In the genomic region with DNA sequence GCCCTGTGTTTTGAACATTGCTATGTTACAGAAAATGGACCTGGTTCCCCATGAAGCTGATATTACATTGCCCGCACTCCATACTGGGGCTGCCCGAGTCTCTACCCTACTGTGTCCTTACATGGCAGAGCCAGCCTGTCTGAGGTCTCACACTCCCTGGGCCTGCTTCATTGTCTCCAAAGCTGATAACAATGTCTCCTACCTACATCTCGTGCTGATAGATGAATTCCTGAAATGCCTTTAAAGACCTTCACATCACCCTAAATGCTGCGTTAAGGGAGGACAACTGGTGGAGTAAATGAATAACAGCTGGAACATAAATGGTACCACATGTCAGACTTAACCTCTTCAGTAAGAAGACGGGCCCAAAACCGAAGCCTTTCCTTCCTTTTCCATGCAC, we compare ENCODE assay signal across 27 cellular contexts.
DNase-seq lines count a peak whose midpoint lies in the region; ATAC-seq and TF ChIP-seq lines count a peak whose summit lies in the region.
"Had no signal": no experiment of that assay in that cellular context is flagged by ENCODE, and none has a peak within 500 bp of the region (broad histone marks: within the 10 kb centered on the region; RNA-seq: fewer than 3 reads in every experiment).

No MANE protein-coding gene starts in this region.

- CTCF ChIA-PET in IMR-90 (lab: Yijun Ruan, JAX): no interaction called here

- no peak overlapping the region for H2BK15ac ChIP-seq in IMR-90 (ENCODE audit: low read depth, low read length)

- no peak overlapping the region; a peak in 1 of 4 replicates for H4K8ac ChIP-seq in IMR-90 (ENCODE audit: low read depth in 2 of 2, low read length in 2 of 2)

- H3K9me3 ChIP-seq in IMR-90 (ENCODE audit: control insufficient read depth, insufficient read depth, low read length): no peaks in the 10 kb centered on the region
- H3K9me3 ChIP-seq in neural progenitor cell (ENCODE audit: low read depth): no peaks in the 10 kb centered on the region
- no peaks in the 10 kb centered on the region for H3K9me3 ChIP-seq in esophagus muscularis mucosa
- H3K9me3 ChIP-seq: heart left ventricle had no signal

- peaks cover 17% of the 10 kb centered on the region for H3K9me3 Mint-ChIP-seq in neural progenitor cell
- H3K9me3 Mint-ChIP-seq: activated naive CD4-positive, alpha-beta T cell treated with anti-CD3 and anti-CD28 coated beads for 36 hours; activated T-cell treated with anti-CD3 and anti-CD28 coated beads, Interleukin-2, amount 50 U/mL, for 72 hours; effector memory CD8-positive, alpha-beta T cell had no signal

- peak overlapping the region; percentile 76 for H2AK5ac ChIP-seq in IMR-90 (ENCODE audit: low read depth, low read length)

- peak overlapping the region; percentile 47 for H3K4ac ChIP-seq in IMR-90 (ENCODE audit: low read depth, low read length)

- peak overlapping the region; percentile 24; the same call in 1 of the 2 replicates for H4K91ac ChIP-seq in IMR-90 (ENCODE audit: insufficient read depth, low read depth, low read length)

- no peaks in the 10 kb centered on the region for H3K79me1 ChIP-seq in IMR-90 (ENCODE audit: low read depth in 1 of 2, low read length in 2 of 2)

- H4K20me1 ChIP-seq in IMR-90 (ENCODE audit: insufficient read depth, low read length) (no peaks in the 10 kb centered on the region), neural progenitor cell (ENCODE audit: low read depth) (no peaks in the 10 kb centered on the region)

- no peak overlapping the region for H3K9ac ChIP-seq in IMR-90 (ENCODE audit: low read depth, low read length)
- H3K9ac ChIP-seq in neural progenitor cell: no peak overlapping the region

- ATAC-seq in IMR-90 (ENCODE audit: low read depth): no peak
- ATAC-seq: activated CD8-positive, alpha-beta memory T cell treated with anti-CD3 and anti-CD28 coated beads, Interleukin-2, amount 10 ng/mL, durations not matched to agents 7 days and 5 days; activated T-cell treated with anti-CD3 and anti-CD28 coated beads, Interleukin-2, amount 50 U/mL, for 72 hours; effector memory CD8-positive, alpha-beta T cell; esophagus mucosa; heart left ventricle; left cardiac atrium had no signal

- peak overlapping the region; percentile 41; the same call in 1 of the 2 replicates for H2BK120ac ChIP-seq in IMR-90 (ENCODE audit: low read depth, low read length)

- TF ChIP-seq POLR2A in IMR-90 (IDR thresholded peaks at IDR 0.05; ENCODE audit: low read depth, low read length) (no peak), esophagus muscularis mucosa (IDR thresholded peaks at IDR 0.05; ENCODE audit: low read depth) (no peak)

- no peak for TF ChIP-seq RAD21 in IMR-90 (IDR thresholded peaks at IDR 0.05; ENCODE audit: low read length)

- H3K9me1 ChIP-seq in IMR-90 (ENCODE audit: insufficient read depth, low read length): peaks cover 7% of the 10 kb centered on the region; the same call in 1 of the 2 replicates

- H3K4me2 ChIP-seq in IMR-90 (ENCODE audit: low read depth, low read length) (no peak overlapping the region), neural progenitor cell (no peak overlapping the region)

- H3F3A ChIP-seq in neural progenitor cell (ENCODE audit: low read depth): peaks cover 26% of the 10 kb centered on the region

- H3K4me1 ChIP-seq in IMR-90 (ENCODE audit: control insufficient read depth, insufficient read depth, low read length): peaks cover 6% of the 10 kb centered on the region
- H3K4me1 ChIP-seq in neural progenitor cell: peaks cover 55% of the 10 kb centered on the region
- peaks cover 0 to 7% (median 1%) of the 10 kb centered on the region in 4 donors for H3K4me1 ChIP-seq in esophagus muscularis mucosa

- no peak overlapping the region for H3K4me3 ChIP-seq in AG10803 (ENCODE audit: low read length)
- H3K4me3 ChIP-seq in IMR-90 (ENCODE audit: insufficient read depth, low read depth, low read length): no peak overlapping the region
- H3K4me3 ChIP-seq in neural progenitor cell: no peak overlapping the region
- no peak overlapping the region for H3K4me3 ChIP-seq in esophagus muscularis mucosa
- H3K4me3 ChIP-seq: heart left ventricle, skin epidermis had no signal

- no peaks in the 10 kb centered on the region for H3K27me3 Mint-ChIP-seq in neural progenitor cell (ENCODE audit: insufficient read depth, low read depth)
- H3K27me3 Mint-ChIP-seq: activated CD8-positive, alpha-beta memory T cell treated with anti-CD3 and anti-CD28 coated beads, Interleukin-2, amount 10 ng/mL, durations not matched to agents 7 days and 5 days had no signal

- H2BK20ac ChIP-seq in IMR-90 (ENCODE audit: low read depth, low read length): peak overlapping the region; percentile 33; the same call in 1 of the 2 replicates

- intact Hi-C loops in IMR-90 (cut with micrococcal nuclease) (loop anchor here (5.0 kb wide), 1 partner anchor 44 kb away; no protein-coding TSS in a partner anchor), esophagus muscularis mucosa (cut with DNase I) (no loop called here)

- TF ChIP-seq CTCF in AG10803 (conservative IDR thresholded peaks at IDR 0.05; ENCODE audit: low read length) (no peak), IMR-90 (conservative IDR thresholded peaks at IDR 0.05; ENCODE audit: low read depth, low read length) (no peak), neural progenitor cell (IDR thresholded peaks at IDR 0.05) (no peak), esophagus muscularis mucosa (IDR thresholded peaks at IDR 0.05) (no peak)

- no peaks in the 10 kb centered on the region for H3K79me2 ChIP-seq in neural progenitor cell (ENCODE audit: low read depth)

- no peak for TF ChIP-seq EP300 in esophagus muscularis mucosa (IDR thresholded peaks at IDR 0.05)

- no peak overlapping the region for H3K18ac ChIP-seq in IMR-90 (ENCODE audit: low read depth, low read length)

- peak overlapping the region; percentile 60; the same call in 1 of the 2 replicates for H3K23ac ChIP-seq in IMR-90 (ENCODE audit: low read depth, low read length)

- H2AFZ ChIP-seq in IMR-90 (replicated peaks; ENCODE audit: low read length, poor library complexity): no peak overlapping the region
- no peak overlapping the region for H2AFZ ChIP-seq in neural progenitor cell (replicated peaks)

- H3K14ac ChIP-seq in IMR-90 (replicated peaks; ENCODE audit: low read depth, low read length): no peak overlapping the region

- in situ Hi-C loops in IMR-90 (cut with MboI; ENCODE audit: low sequenced_read_pairs): no loop called here

- POLR2A ChIA-PET in IMR-90 (lab: Charles Lee; ENCODE audit: unreplicated experiment): no interaction called here

- H3K36me3 Mint-ChIP-seq in neural progenitor cell: peaks cover 35% of the 10 kb centered on the region
- H3K36me3 Mint-ChIP-seq: activated CD8-positive, alpha-beta memory T cell treated with anti-CD3 and anti-CD28 coated beads, Interleukin-2, amount 10 ng/mL, durations not matched to agents 7 days and 5 days had no signal

- dilution Hi-C loops in IMR-90 (cut with HindIII; ENCODE audit: low sequenced_read_pairs, unreplicated experiment): no loop called here

- H3K56ac ChIP-seq in IMR-90 (ENCODE audit: extremely low read depth, insufficient read depth, low read length): no peak overlapping the region

- BruUV-seq in IMR-90 (replicated peaks; lab: Mats Ljungman, UMichigan): no TSS peak

- 100% methylated on average over 2 of the region's 6 CpGs; no CpG with 5 or more reads in 1 of the 2 experiments for WGBS in IMR-90 (ENCODE audit: extremely low coverage in 2 of 2, insufficient read length in 1 of 2), 2 experiments
- 85% methylated on average over 6 of the region's 6 CpGs for WGBS in esophagus muscularis mucosa

- H3K36me3 ChIP-seq in IMR-90 (ENCODE audit: control insufficient read depth, insufficient read depth, low read length): no peaks in the 10 kb centered on the region
- no peaks in the 10 kb centered on the region for H3K36me3 ChIP-seq in neural progenitor cell
- H3K36me3 ChIP-seq in esophagus muscularis mucosa: no peaks in the 10 kb centered on the region
- H3K36me3 ChIP-seq: heart left ventricle had no signal

- no peak overlapping the region for H2BK5ac ChIP-seq in IMR-90 (ENCODE audit: low read depth, low read length, poor library complexity, severe bottlenecking)

- H3K4me1 Mint-ChIP-seq in neural progenitor cell: peaks cover 59% of the 10 kb centered on the region
- H3K4me1 Mint-ChIP-seq: activated CD8-positive, alpha-beta memory T cell treated with anti-CD3 and anti-CD28 coated beads, Interleukin-2, amount 10 ng/mL, durations not matched to agents 7 days and 5 days had no signal

- no peak overlapping the region for H3K27ac ChIP-seq in IMR-90 (ENCODE audit: insufficient read depth, low read length)
- no peak overlapping the region for H3K27ac ChIP-seq in neural progenitor cell
- no peak overlapping the region for H3K27ac ChIP-seq in esophagus muscularis mucosa (replicated peaks in 1 of 4)
- H3K27ac ChIP-seq: heart left ventricle, skin epidermis had no signal

- DNase-seq in AG10803 (ENCODE audit: low read depth) (peak; percentile 86), IMR-90 (peak; percentile 23), fibroblast of peridontal ligament (ENCODE audit: extremely low read depth) (peak; percentile 86), neural progenitor cell (ENCODE audit: low spot score) (no peak), esophagus muscularis mucosa (ENCODE audit: extremely low spot score) (no peak), MV-4-11 (lab: John Stamatoyannopoulos, UW) (no peak), globus pallidus (ENCODE audit: low spot score) (no peak), GM19238 (ENCODE audit: insufficient read length, low spot score) (no peak)
- DNase-seq: ACHN; activated CD4-positive, alpha-beta T cell treated with anti-CD3 and anti-CD28 coated beads, Interleukin-2, amount 50 U/mL, for 1 hour; activated CD8-positive, alpha-beta memory T cell treated with anti-CD3 and anti-CD28 coated beads, Interleukin-2, amount 10 ng/mL, durations not matched to agents 7 days and 5 days; activated naive CD4-positive, alpha-beta T cell treated with anti-CD3 and anti-CD28 coated beads for 36 hours; activated T-cell treated with anti-CD3 and anti-CD28 coated beads, Interleukin-2, amount 50 U/mL, for 72 hours; amniotic stem cell; effector memory CD8-positive, alpha-beta T cell; GOT3; heart left ventricle; left cardiac atrium; mammary epithelial cell; NCI-H1048; NCI-H1930; NCI-H69; nucleus accumbens; stimulated activated CD4-positive, alpha-beta T cell treated with anti-CD3 and anti-CD28 coated beads, Interleukin-2, amount 100 ng/mL, for 24 hours; T1000 had no signal

- no peak overlapping the region for H4K5ac ChIP-seq in IMR-90 (ENCODE audit: low read depth, low read length)

- peak overlapping the region; percentile 43 for H3K27ac Mint-ChIP-seq in neural progenitor cell
- H3K27ac Mint-ChIP-seq: activated CD8-positive, alpha-beta memory T cell treated with anti-CD3 and anti-CD28 coated beads, Interleukin-2, amount 10 ng/mL, durations not matched to agents 7 days and 5 days; activated naive CD4-positive, alpha-beta T cell treated with anti-CD3 and anti-CD28 coated beads for 36 hours; activated T-cell treated with anti-CD3 and anti-CD28 coated beads, Interleukin-2, amount 50 U/mL, for 72 hours; effector memory CD8-positive, alpha-beta T cell had no signal

- no peak overlapping the region for H2AK9ac ChIP-seq in IMR-90 (replicated peaks; ENCODE audit: low read depth, low read length, poor library complexity)

- H3K4me3 Mint-ChIP-seq in neural progenitor cell: no peak overlapping the region
- H3K4me3 Mint-ChIP-seq: activated CD8-positive, alpha-beta memory T cell treated with anti-CD3 and anti-CD28 coated beads, Interleukin-2, amount 10 ng/mL, durations not matched to agents 7 days and 5 days; activated naive CD4-positive, alpha-beta T cell treated with anti-CD3 and anti-CD28 coated beads for 36 hours; activated T-cell treated with anti-CD3 and anti-CD28 coated beads, Interleukin-2, amount 50 U/mL, for 72 hours; effector memory CD8-positive, alpha-beta T cell had no signal

- H3K27me3 ChIP-seq in IMR-90 (ENCODE audit: control insufficient read depth, insufficient read depth, low read length) (no peaks in the 10 kb centered on the region), neural progenitor cell (no peaks in the 10 kb centered on the region), esophagus muscularis mucosa (no peaks in the 10 kb centered on the region)
- H3K27me3 ChIP-seq: heart left ventricle had no signal

Comparison
In these comparisons a context has a peak if more than half of its experiments do, and no peak if none do; other contexts are left out.
1. DNase-seq: peak in AG10803 (single experiment), IMR-90 (single experiment) and fibroblast of peridontal ligament (single experiment); none in neural progenitor cell (single experiment), esophagus muscularis mucosa (single experiment), MV-4-11 (single experiment), globus pallidus (single experiment) and GM19238 (single experiment).